ENCODE assay signal across 16 cellular contexts in genomic region chr15:34732430-34732829, GRCh38. TPM values are rescaled to one million over a fixed set of nuclear protein-coding genes. Genes with fewer than 3 reads are reported as not detected.
DNase-seq lines count a peak whose midpoint lies in the region; ATAC-seq, FAIRE-seq and TF ChIP-seq lines count a peak whose summit lies in the region.
"Had no signal": no experiment of that assay in that cellular context is flagged by ENCODE, and none has a peak within 500 bp of the region (broad histone marks: within the 10 kb centered on the region; RNA-seq: fewer than 3 reads in every experiment).

No MANE protein-coding gene starts in this region.

- peak overlapping the region; percentile 23 for H3K4me3 Mint-ChIP-seq in natural killer cell treated with Interleukin-12 subunit alpha and Interleukin-12 subunit beta and Interleukin-15 and Interleukin-18, amount 100 ng/mL, for 72 hours
- H3K4me3 Mint-ChIP-seq in natural killer cell (no peak overlapping the region), osteocyte (ENCODE audit: unreplicated experiment) (no peak overlapping the region)
- H3K4me3 Mint-ChIP-seq: CD4-positive, alpha-beta memory T cell had no signal

- H3K9ac ChIP-seq in K562 (ENCODE audit: insufficient read depth in 1 of 2, low read depth in 2 of 2, low read length in 2 of 2): no peak overlapping the region

- 30% methylated on average over 6 of the region's 6 CpGs for WGBS in K562 (ENCODE audit: insufficient coverage, low coverage, missing lambda C conversion rate)
- 76% methylated on average over 6 of the region's 6 CpGs for WGBS in esophagus muscularis mucosa

- DNase-seq in natural killer cell treated with Interleukin-12 subunit alpha and Interleukin-12 subunit beta and Interleukin-15 and Interleukin-18, amount 100 ng/mL, for 72 hours (ENCODE audit: low spot score): no peak
- DNase-seq in natural killer cell (no peak), NCI-H510A (lab: John Stamatoyannopoulos, UW) (peak; percentile 23), K562 (ENCODE audit: extremely low read depth in 1 of 4, low spot score in 3 of 4) (no peak), HEK293T (ENCODE audit: extremely low spot score) (no peak), esophagus muscularis mucosa (ENCODE audit: extremely low spot score) (no peak), substantia nigra (lab: John Stamatoyannopoulos, UW) (no peak), osteocyte (ENCODE audit: extremely low spot score, unreplicated experiment) (no peak)
- DNase-seq: BE2C; CD4-positive, alpha-beta memory T cell; GOT3; NCI-H1930; NCI-H82 had no signal

- H3K36me3 Mint-ChIP-seq in natural killer cell treated with Interleukin-12 subunit alpha and Interleukin-12 subunit beta and Interleukin-15 and Interleukin-18, amount 100 ng/mL, for 72 hours: no peaks in the 10 kb centered on the region
- H3K36me3 Mint-ChIP-seq in natural killer cell (no peaks in the 10 kb centered on the region), osteocyte (ENCODE audit: unreplicated experiment) (no peaks in the 10 kb centered on the region)
- H3K36me3 Mint-ChIP-seq: CD4-positive, alpha-beta memory T cell had no signal

- no peaks in the 10 kb centered on the region for H3K9me1 ChIP-seq in K562 (ENCODE audit: control insufficient read depth, insufficient read depth, low read length)

- H3K4me1 ChIP-seq in K562 (replicated peaks in 1 of 2; ENCODE audit: control insufficient read depth in 2 of 2, insufficient read depth in 2 of 2, low read length in 2 of 2) (no peaks in the 10 kb centered on the region), esophagus muscularis mucosa (no peaks in the 10 kb centered on the region)
- H3K4me1 ChIP-seq: BE2C had no signal

- no peak for FAIRE-seq in K562 (lab: Jason Lieb, UNC)
- FAIRE-seq: RCC 7860 had no signal

- TF ChIP-seq EP300 in K562 (IDR thresholded peaks at IDR 0.05; ENCODE audit: low read length): no peak
- no peak for TF ChIP-seq EP300 in esophagus muscularis mucosa (IDR thresholded peaks at IDR 0.05)

- no peak overlapping the region for H3K27ac ChIP-seq in K562 (ENCODE audit: extremely low read depth, low read depth, low read length)
- no peak overlapping the region for H3K27ac ChIP-seq in esophagus muscularis mucosa (replicated peaks in 1 of 4)
- H3K27ac ChIP-seq in substantia nigra (ENCODE audit: low read depth, low read length, poor library complexity, severe bottlenecking): no peak overlapping the region

- TF ChIP-seq CTCF in natural killer cell (IDR thresholded peaks at IDR 0.05): no peak
- TF ChIP-seq CTCF in K562 (IDR thresholded peaks at IDR 0.05 in 2 of 3, conservative IDR thresholded peaks at IDR 0.05 in 1 of 3; ENCODE audit: insufficient read depth in 2 of 3, low read depth in 1 of 3, low read length in 3 of 3): no peak
- no peak for TF ChIP-seq CTCF in esophagus muscularis mucosa (IDR thresholded peaks at IDR 0.05)
- TF ChIP-seq CTCF in osteocyte (IDR thresholded peaks at IDR 0.05): no peak

- TF ChIP-seq POLR2A in K562 (conservative IDR thresholded peaks at IDR 0.05): no peak
- TF ChIP-seq POLR2A in esophagus muscularis mucosa (IDR thresholded peaks at IDR 0.05; ENCODE audit: low read depth): no peak

- H4K20me1 ChIP-seq in K562 (replicated peaks; ENCODE audit: control insufficient read depth, insufficient read depth, low read length): no peaks in the 10 kb centered on the region

- TF ChIP-seq RAD21 in K562 (CRISPR knock-in tag; conservative IDR thresholded peaks at IDR 0.05 in 1 of 2, IDR thresholded peaks at IDR 0.05 in 1 of 2): no peak

- no peak overlapping the region for H3K4me2 ChIP-seq in K562 (ENCODE audit: insufficient read depth, low read length)

- H3K27me3 ChIP-seq in K562 (ENCODE audit: control insufficient read depth in 2 of 2, insufficient read depth in 2 of 2, low read length in 2 of 2): peaks cover under 1% of the 10 kb centered on the region in 2 experiments; a peak in 1 of 5 replicates
- peaks cover 0 to 11% (median 0%) of the 10 kb centered on the region in 4 donors for H3K27me3 ChIP-seq in esophagus muscularis mucosa
- H3K27me3 ChIP-seq: BE2C had no signal

- no peaks in the 10 kb centered on the region for H3K4me1 Mint-ChIP-seq in natural killer cell treated with Interleukin-12 subunit alpha and Interleukin-12 subunit beta and Interleukin-15 and Interleukin-18, amount 100 ng/mL, for 72 hours (ENCODE audit: low read depth in 2 of 2)
- no peaks in the 10 kb centered on the region for H3K4me1 Mint-ChIP-seq in natural killer cell
- H3K4me1 Mint-ChIP-seq in osteocyte (ENCODE audit: unreplicated experiment): peaks cover 10% of the 10 kb centered on the region
- H3K4me1 Mint-ChIP-seq: CD4-positive, alpha-beta memory T cell had no signal

- no peak overlapping the region for H3K4me3 ChIP-seq in K562
- H3K4me3 ChIP-seq in esophagus muscularis mucosa: no peak overlapping the region

- in situ Hi-C loops in K562 (cut with MboI): no loop called here

- H3K27ac Mint-ChIP-seq in natural killer cell treated with Interleukin-12 subunit alpha and Interleukin-12 subunit beta and Interleukin-15 and Interleukin-18, amount 100 ng/mL, for 72 hours: no peak overlapping the region
- H3K27ac Mint-ChIP-seq in natural killer cell (no peak overlapping the region), osteocyte (ENCODE audit: unreplicated experiment) (no peak overlapping the region)
- H3K27ac Mint-ChIP-seq: CD4-positive, alpha-beta memory T cell had no signal

- BruUV-seq in K562 (replicated peaks; lab: Mats Ljungman, UMichigan): no TSS peak

- H3K36me3 ChIP-seq in K562 (ENCODE audit: control insufficient read depth, insufficient read depth, low read length) (no peaks in the 10 kb centered on the region), esophagus muscularis mucosa (no peaks in the 10 kb centered on the region)
- H3K36me3 ChIP-seq: BE2C had no signal

- H3K9me3 ChIP-seq in K562 (replicated peaks; ENCODE audit: control insufficient read depth, insufficient read depth, low read depth, low read length) (no peaks in the 10 kb centered on the region), esophagus muscularis mucosa (no peaks in the 10 kb centered on the region)
- H3K9me3 ChIP-seq: BE2C had no signal

- no peaks in the 10 kb centered on the region for H3K79me2 ChIP-seq in K562 (ENCODE audit: control insufficient read depth, insufficient read depth, low read length)

- CTCF ChIA-PET in K562 (lab: Yijun Ruan, JAX; ENCODE audit: low intra/inter-chr PET ratio): no interaction called here
- CTCF ChIA-PET in HEK293T (lab: Yijun Ruan, JAX): no interaction called here

- H2AFZ ChIP-seq in K562 (ENCODE audit: low read depth, low read length): peak overlapping the region; percentile 6; the same call in 1 of the 2 replicates

- intact Hi-C loops in natural killer cell (cut with micrococcal nuclease) (no loop called here), K562 (cut with micrococcal nuclease) (no loop called here), esophagus muscularis mucosa (cut with DNase I) (no loop called here)

- H3K27me3 Mint-ChIP-seq in natural killer cell treated with Interleukin-12 subunit alpha and Interleukin-12 subunit beta and Interleukin-15 and Interleukin-18, amount 100 ng/mL, for 72 hours: peaks cover 23 to 45% of the 10 kb centered on the region in 2 donors
- H3K27me3 Mint-ChIP-seq in natural killer cell (ENCODE audit: low read depth in 2 of 2) (peaks cover 14 to 24% of the 10 kb centered on the region in 2 donors), osteocyte (ENCODE audit: unreplicated experiment) (peaks cover 37% of the 10 kb centered on the region)

- peaks cover 4% of the 10 kb centered on the region for H3K9me3 Mint-ChIP-seq in natural killer cell treated with Interleukin-12 subunit alpha and Interleukin-12 subunit beta and Interleukin-15 and Interleukin-18, amount 100 ng/mL, for 72 hours
- H3K9me3 Mint-ChIP-seq in natural killer cell (no peaks in the 10 kb centered on the region), osteocyte (ENCODE audit: unreplicated experiment) (no peaks in the 10 kb centered on the region)

- POLR2A ChIA-PET in K562 (lab: Yijun Ruan, JAX) (interaction anchor here (0.7 to 0.9 kb wide), 2 partner anchors 9 to 13 kb away, joined by 3 to 4 read pairs; no protein-coding TSS in a partner anchor), HEK293T (lab: Yijun Ruan, JAX) (no interaction called here)

- ATAC-seq in natural killer cell treated with Interleukin-12 subunit alpha and Interleukin-12 subunit beta and Interleukin-15 and Interleukin-18, amount 100 ng/mL, for 72 hours: no peak
- ATAC-seq in natural killer cell (no peak), K562 (no peak)

TF ChIP-seq in HEK293T, 16 proteins besides CTCF, POLR2A, EP300 and RAD21 (continues in another document):
- TF ChIP-seq FOXK2 (IDR thresholded peaks at IDR 0.05) (no peak), ELF4 (IDR thresholded peaks at IDR 0.05) (no peak), HDGF (IDR thresholded peaks at IDR 0.05; ENCODE audit: borderline replicate concordance) (no peak)

RNA-seq across cellular contexts. Expression of gene GJD2, which starts 22.4 kb away (rescaled TPM):
- not detected for total RNA-seq in natural killer cell treated with Interleukin-12 subunit alpha and Interleukin-12 subunit beta and Interleukin-15 and Interleukin-18, amount 100 ng/mL, for 72 hours
- total RNA-seq in natural killer cell: not detected
- not detected in 2 replicates for total RNA-seq in K562 (2011; cell fraction: chromatin; rRNA removed; ENCODE audit: low replicate concordance)
- not detected in 2 replicates for total RNA-seq in K562 (2011; cell fraction: nucleolus; rRNA removed)
- not detected in 2 replicates for total RNA-seq in K562 (2011; cell fraction: nucleoplasm; rRNA removed)
- not detected in 2 replicates for total RNA-seq in K562 (2014; rRNA removed)
- total RNA-seq in K562 (2014; rRNA removed; fragmentation: Illumina TruSeq; extraction: Trizol): not detected in 2 replicates
- not detected in 2 replicates for total RNA-seq in K562 (2015; rRNA removed; fragmentation: Illumina TruSeq; extraction: Trizol)
- total RNA-seq in K562 (2021): not detected in 2 replicates
- not detected in 2 replicates for polyA plus RNA-seq in K562 (2011; rRNA removed)
- 0.06 TPM in 1 of 2 replicates, not detected in the other for polyA plus RNA-seq in K562 (2011; cell fraction: cytosol; rRNA removed)
- 0.04 TPM in 1 of 2 replicates, not detected in the other for polyA plus RNA-seq in K562 (2011; cell fraction: nucleus; rRNA removed)
- 0.04 TPM in 1 of 2 replicates, not detected in the other for polyA plus RNA-seq in K562 (2012)
- polyA plus RNA-seq in K562 (2014; fragmentation: Illumina TruSeq; extraction: Trizol): not detected in 2 replicates
- not detected for polyA plus RNA-seq in K562 (2014; fragmentation: Nextera tagmentation; extraction: Ambion mirVana)
- polyA plus RNA-seq in K562 (2014; rRNA removed): not detected in 2 replicates
- 0.11 TPM in 1 of 2 replicates, not detected in the other for polyA minus RNA-seq in K562 (2011; rRNA and poly(A)+ RNA removed)
- polyA minus RNA-seq in K562 (2011; cell fraction: cytosol; rRNA and poly(A)+ RNA removed): not detected in 2 replicates
- polyA minus RNA-seq in K562 (2011; cell fraction: nucleus; rRNA and poly(A)+ RNA removed): 0.13 TPM in 1 of 2 replicates, not detected in the other
- not detected for total RNA-seq in esophagus muscularis mucosa
- total RNA-seq in osteocyte: not detected in 2 replicates
- total RNA-seq: CD4-positive, alpha-beta memory T cell; Daoy; T-helper 2 cell treated with Interferon-gamma antibody and Interleukin-4, amounts not matched to agents 100 ng/mL and 5 ng/mL, for 36 hours had no signal
- polyA plus RNA-seq: CD4-positive, alpha-beta memory T cell had no signal
